In genomic region chr10:64112697-64113367, GRCh38 we compare ENCODE assay signal across 1 cellular context.
TF ChIP-seq lines count a peak whose summit lies in the region.

No MANE protein-coding gene starts in this region.

TF ChIP-seq in GM12878, 131 proteins besides CTCF, POLR2A, EP300 and RAD21:
- no peak for TF ChIP-seq RAD51 (IDR thresholded peaks at IDR 0.05)
- no peak for TF ChIP-seq SPI1 (IDR thresholded peaks at IDR 0.05; ENCODE audit: borderline replicate concordance, insufficient read depth, low read depth, low read length)
- no peak for TF ChIP-seq SP1 (IDR thresholded peaks at IDR 0.05; ENCODE audit: low read depth, low read length)
- no peak for TF ChIP-seq SIN3A (IDR thresholded peaks at IDR 0.05; ENCODE audit: low read depth, low read length)
- TF ChIP-seq TCF12 (IDR thresholded peaks at IDR 0.05; ENCODE audit: low read depth, low read length): no peak
- TF ChIP-seq YY1 (IDR thresholded peaks at IDR 0.05; ENCODE audit: low read depth, low read length): no peak
- no peak for TF ChIP-seq ZBTB40 (IDR thresholded peaks at IDR 0.05; ENCODE audit: borderline replicate concordance)
- TF ChIP-seq PAX8 (IDR thresholded peaks at IDR 0.05): no peak
- TF ChIP-seq ZZZ3 (IDR thresholded peaks at IDR 0.05; ENCODE audit: control insufficient read depth, insufficient read length, low read depth): no peak
- TF ChIP-seq MTA3 (IDR thresholded peaks at IDR 0.05; ENCODE audit: borderline replicate concordance, low read length): no peak
- no peak for TF ChIP-seq IKZF1 (conservative IDR thresholded peaks at IDR 0.05)
- TF ChIP-seq WRNIP1 (IDR thresholded peaks at IDR 0.05; ENCODE audit: borderline replicate concordance, low read depth, low read length): no peak
- no peak for TF ChIP-seq STAT1 (conservative IDR thresholded peaks at IDR 0.05)
- no peak for TF ChIP-seq ATF7 (IDR thresholded peaks at IDR 0.05; ENCODE audit: low read depth)
- TF ChIP-seq FOS (IDR thresholded peaks at IDR 0.05; ENCODE audit: borderline replicate concordance, extremely low read depth, insufficient read length): no peak
- no peak for TF ChIP-seq POLR2AphosphoS5 (IDR thresholded peaks at IDR 0.05; ENCODE audit: low read length)
- no peak for TF ChIP-seq PBX3 (IDR thresholded peaks at IDR 0.05; ENCODE audit: insufficient replicate concordance, low read depth, low read length)
- no peak for TF ChIP-seq ZBTB33 (IDR thresholded peaks at IDR 0.05)
- no peak for TF ChIP-seq PRDM15 (CRISPR knock-in tag; IDR thresholded peaks at IDR 0.05)
- TF ChIP-seq RELA (IDR thresholded peaks at IDR 0.05; ENCODE audit: borderline replicate concordance, partially characterized antibody): no peak
